Comparison of ENCODE assay signal across 21 cellular contexts in the genomic region with DNA sequence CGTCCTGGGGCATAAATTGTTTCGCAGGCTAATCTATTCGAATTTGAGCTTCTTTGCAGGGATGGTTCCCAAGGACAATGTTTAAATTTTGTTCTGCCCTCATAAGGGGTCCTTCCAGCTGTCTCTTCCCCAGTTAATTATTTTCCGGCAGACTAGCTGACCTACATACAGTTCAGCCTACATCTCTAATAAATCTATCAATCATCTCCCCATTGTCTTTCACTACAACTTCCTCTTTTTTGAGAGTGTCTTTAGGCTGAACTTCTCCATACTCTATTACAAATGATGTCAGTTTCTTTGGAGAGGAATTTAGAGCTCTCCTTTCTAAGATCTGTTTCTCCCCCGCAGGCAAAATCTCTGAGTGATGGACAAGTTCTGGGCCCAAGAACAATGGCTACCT.
A peak's percentile ranks its signal among the peaks of the same experiment; 100 is the strongest.
DNase-seq lines count a peak whose midpoint lies in the region; ATAC-seq, FAIRE-seq and TF ChIP-seq lines count a peak whose summit lies in the region.
"Had no signal": no experiment of that assay in that cellular context is flagged by ENCODE, and none has a peak within 500 bp of the region (broad histone marks: within the 10 kb centered on the region; RNA-seq: fewer than 3 reads in every experiment).

No MANE protein-coding gene starts in this region.

- peak; percentile 17 for DNase-seq in GM23338 (ENCODE audit: low spot score)
- DNase-seq in KBM-7, result peak; percentile 67
- peak; percentile 87 for DNase-seq in NOMO-1 treated with DMSO at 0.1 percent for 48 hours (lab: John Stamatoyannopoulos, UW; ENCODE audit: unreplicated experiment)
- DNase-seq in GM12878 (ENCODE audit: low read depth, low spot score), result no peak
- no peak for DNase-seq in activated CD4-positive, alpha-beta memory T cell treated with anti-CD3 and anti-CD28 coated beads for 36 hours
- no peak for DNase-seq in T-helper 2 cell
- no peak for DNase-seq in T-helper 9 cell
- DNase-seq: CD4-positive, alpha-beta memory T cell; DMS153; GOT3; NCI-H1105; NCI-H2081 treated with DMSO at 0.1 percent for 48 hours; NCI-H510A treated with DMSO at 0.1 percent for 48 hours; NCI-H82; Peyer's patch; T-helper 1 cell had no signal

- in situ Hi-C loops in KBM-7 (cut with MboI; ENCODE audit: low pct_unique_long_range_greater_than_20kb, low sequenced_read_pairs) (no loop called here), GM12878 (cut with MboI) (no loop called here)

- H2AFZ ChIP-seq in GM23338 (no peak overlapping the region), GM12878 (ENCODE audit: control insufficient read depth, low read depth, low read length) (no peak overlapping the region)

- H3K4me1 ChIP-seq in GM23338 (ENCODE audit: insufficient read depth), result peaks cover 6% of the 10 kb centered on the region; the same call in 1 of the 2 replicates
- H3K4me1 ChIP-seq in GM12878 (ENCODE audit: control insufficient read depth, insufficient read depth, low read length), result no peaks in the 10 kb centered on the region
- H3K4me1 ChIP-seq: BLaER1, Peyer's patch had no signal

- CTCF ChIA-PET in GM12878 (lab: Yijun Ruan, JAX), result interaction anchor here (1.0 kb wide), 1 partner anchor 23 kb away, joined by 3 read pairs; no protein-coding TSS in a partner anchor
- CTCF ChIA-PET in activated CD4-positive, alpha-beta memory T cell treated with anti-CD3 and anti-CD28 coated beads for 36 hours (lab: Charles Lee), result no interaction called here

- H3K79me2 ChIP-seq in GM23338 (replicated peaks; ENCODE audit: insufficient read depth) (no peaks in the 10 kb centered on the region), GM12878 (ENCODE audit: control insufficient read depth, insufficient read depth, low read length) (no peaks in the 10 kb centered on the region)

- RAD21 ChIA-PET in GM12878 (lab: Charles Lee; ENCODE audit: unreplicated experiment), result no interaction called here

- intact Hi-C loops in GM12878 (cut with micrococcal nuclease; ENCODE audit: unreplicated experiment), result no loop called here
- intact Hi-C loops in activated CD4-positive, alpha-beta memory T cell treated with anti-CD3 and anti-CD28 coated beads for 36 hours (cut with micrococcal nuclease), result no loop called here

- H3K27ac ChIP-seq in GM23338 (ENCODE audit: low read depth) (no peak overlapping the region), GM12878 (ENCODE audit: control insufficient read depth, insufficient read depth) (no peak overlapping the region)
- H3K27ac ChIP-seq: BLaER1, KMS-11, Peyer's patch, SK-N-MC had no signal

- POLR2A ChIA-PET in GM12878 (lab: Charles Lee), result no interaction called here
- POLR2A ChIA-PET in activated CD4-positive, alpha-beta memory T cell treated with anti-CD3 and anti-CD28 coated beads for 36 hours (lab: Charles Lee), result no interaction called here

- TF ChIP-seq CTCF in GM23338 (conservative IDR thresholded peaks at IDR 0.05; ENCODE audit: low read depth in 2 of 2), result no peak
- TF ChIP-seq CTCF in GM12878 (IDR thresholded peaks at IDR 0.05 in 2 of 3, conservative IDR thresholded peaks at IDR 0.05 in 1 of 3; ENCODE audit: control insufficient read depth in 2 of 3, extremely low read depth in 1 of 3, insufficient read depth in 1 of 3, low read depth in 3 of 3, low read length in 3 of 3), result no peak

- SMC1A ChIA-PET in GM12878 (lab: Charles Lee; ENCODE audit: uncharacterized antibody, unreplicated experiment), result no interaction called here

- FAIRE-seq in GM12878 (lab: Jason Lieb, UNC), result no peak
- FAIRE-seq: GM12891 had no signal

- H3K9me3 ChIP-seq in GM12878 (replicated peaks; ENCODE audit: control insufficient read depth, insufficient read depth, low read length), result no peaks in the 10 kb centered on the region
- H3K9me3 ChIP-seq: BLaER1, Peyer's patch had no signal

- H3K27me3 ChIP-seq in GM23338 (ENCODE audit: insufficient read depth) (no peaks in the 10 kb centered on the region), GM12878 (replicated peaks in 1 of 2; ENCODE audit: control insufficient read depth in 2 of 2, insufficient read depth in 2 of 2, low read length in 1 of 2) (no peaks in the 10 kb centered on the region)
- H3K27me3 ChIP-seq: BLaER1, Peyer's patch had no signal

- H3K4me3 ChIP-seq in GM23338, result no peak overlapping the region
- H3K4me3 ChIP-seq in GM12878, result no peak overlapping the region
- H3K4me3 ChIP-seq: BLaER1, Peyer's patch, SK-N-MC had no signal

- H3K36me3 ChIP-seq in GM23338 (ENCODE audit: insufficient read depth), result no peaks in the 10 kb centered on the region
- H3K36me3 ChIP-seq in GM12878 (ENCODE audit: control insufficient read depth in 2 of 2, insufficient read depth in 2 of 2, low read length in 1 of 2), result no peaks in the 10 kb centered on the region
- H3K36me3 ChIP-seq: BLaER1, Peyer's patch had no signal

- H3K9ac ChIP-seq in GM12878 (ENCODE audit: control insufficient read depth, insufficient read depth, low read length), result no peak overlapping the region
- H3K9ac ChIP-seq: BLaER1, KMS-11 had no signal

- H3K9me3 Mint-ChIP-seq in GM23338, result no peaks in the 10 kb centered on the region
- peaks cover 9% of the 10 kb centered on the region for H3K9me3 Mint-ChIP-seq in activated CD4-positive, alpha-beta memory T cell treated with anti-CD3 and anti-CD28 coated beads for 36 hours

- no peak for ATAC-seq in GM23338
- peak; percentile 42; the same call in 1 of the 3 replicates for ATAC-seq in GM12878
- ATAC-seq in GM19395 (IDR thresholded peaks at IDR 0.05; ENCODE audit: unreplicated experiment), result no peak

- no peaks in the 10 kb centered on the region for H4K20me1 ChIP-seq in GM23338 (replicated peaks; ENCODE audit: insufficient read depth)
- no peaks in the 10 kb centered on the region for H4K20me1 ChIP-seq in GM12878 (ENCODE audit: control insufficient read depth, insufficient read depth)
- H4K20me1 ChIP-seq: BLaER1 had no signal

- peaks cover 2% of the 10 kb centered on the region for H3K27me3 Mint-ChIP-seq in GM23338 (ENCODE audit: insufficient read depth, low read depth, poor library complexity)
- H3K27me3 Mint-ChIP-seq in activated CD4-positive, alpha-beta memory T cell treated with anti-CD3 and anti-CD28 coated beads for 36 hours, result no peaks in the 10 kb centered on the region
- H3K27me3 Mint-ChIP-seq: CD4-positive, alpha-beta memory T cell had no signal

- H3K9me2 ChIP-seq in GM23338 (ENCODE audit: insufficient read depth), result no peaks in the 10 kb centered on the region

- H3K27ac Mint-ChIP-seq in GM23338, result peak overlapping the region; percentile 4; the same call in 1 of the 2 replicates
- no peak overlapping the region for H3K27ac Mint-ChIP-seq in activated CD4-positive, alpha-beta memory T cell treated with anti-CD3 and anti-CD28 coated beads for 36 hours
- H3K27ac Mint-ChIP-seq: CD4-positive, alpha-beta memory T cell had no signal

- TF ChIP-seq POLR2A in GM12878 (IDR thresholded peaks at IDR 0.05; ENCODE audit: low read depth, low read length), result no peak

- no peaks in the 10 kb centered on the region for H3K36me3 Mint-ChIP-seq in GM23338 (ENCODE audit: low read depth)
- H3K36me3 Mint-ChIP-seq in activated CD4-positive, alpha-beta memory T cell treated with anti-CD3 and anti-CD28 coated beads for 36 hours, result no peaks in the 10 kb centered on the region
- H3K36me3 Mint-ChIP-seq: CD4-positive, alpha-beta memory T cell had no signal

- 48% methylated on average over 5 of the region's 5 CpGs for WGBS in GM12878 (ENCODE audit: insufficient coverage, insufficient replicate concordance, low lambda C conversion rate, missing lambda C conversion rate)

- no TSS peak for BruUV-seq in GM12878 (replicated peaks; lab: Mats Ljungman, UMichigan)

- peaks cover 20% of the 10 kb centered on the region for H3K4me1 Mint-ChIP-seq in GM23338
- H3K4me1 Mint-ChIP-seq in activated CD4-positive, alpha-beta memory T cell treated with anti-CD3 and anti-CD28 coated beads for 36 hours (ENCODE audit: low read depth), result no peaks in the 10 kb centered on the region
- H3K4me1 Mint-ChIP-seq: CD4-positive, alpha-beta memory T cell had no signal

- no peak overlapping the region for H3K4me2 ChIP-seq in GM23338
- no peak overlapping the region for H3K4me2 ChIP-seq in GM12878 (ENCODE audit: control insufficient read depth, insufficient read depth)
- H3K4me2 ChIP-seq: BLaER1, KMS-11 had no signal

- TF ChIP-seq RAD21 in GM12878 (IDR thresholded peaks at IDR 0.05; ENCODE audit: insufficient read depth, low read depth, low read length), result no peak

- no peak for TF ChIP-seq EP300 in GM12878 (IDR thresholded peaks at IDR 0.05; ENCODE audit: borderline replicate concordance in 1 of 2, control insufficient read depth in 1 of 2, low read depth in 2 of 2, low read length in 2 of 2)

- H3K4me3 Mint-ChIP-seq in GM23338, result no peak overlapping the region
- no peak overlapping the region for H3K4me3 Mint-ChIP-seq in activated CD4-positive, alpha-beta memory T cell treated with anti-CD3 and anti-CD28 coated beads for 36 hours
- H3K4me3 Mint-ChIP-seq: CD4-positive, alpha-beta memory T cell had no signal

- H3F3A ChIP-seq in GM23338 (replicated peaks; ENCODE audit: low read depth), result no peaks in the 10 kb centered on the region

TF ChIP-seq in GM12878, 131 proteins besides CTCF, POLR2A, EP300 and RAD21 (continues in another document):
- TF ChIP-seq TARDBP (IDR thresholded peaks at IDR 0.05; ENCODE audit: borderline replicate concordance) (no peak), KAT2A (conservative IDR thresholded peaks at IDR 0.05; ENCODE audit: control insufficient read depth, low read depth, low read length) (no peak), FOXM1 (IDR thresholded peaks at IDR 0.05; ENCODE audit: low read depth, low read length) (no peak), RUNX3 (IDR thresholded peaks at IDR 0.05; ENCODE audit: low read length) (no peak), IRF5 (IDR thresholded peaks at IDR 0.05; ENCODE audit: borderline replicate concordance) (no peak), PAX8 (IDR thresholded peaks at IDR 0.05) (no peak), DPF2 (IDR thresholded peaks at IDR 0.05) (no peak), NR2F1 (conservative IDR thresholded peaks at IDR 0.05) (no peak), GATAD2B (conservative IDR thresholded peaks at IDR 0.05; ENCODE audit: low read depth) (no peak)

Comparison
In these comparisons a context has a peak if more than half of its experiments do, and no peak if none do; other contexts are left out.
1. DNase-seq: peak in GM23338 (single experiment), KBM-7 (single experiment) and NOMO-1 treated with DMSO at 0.1 percent for 48 hours (single experiment); none in GM12878 (single experiment), activated CD4-positive, alpha-beta memory T cell treated with anti-CD3 and anti-CD28 coated beads for 36 hours (single experiment), T-helper 2 cell (0 of 5) and T-helper 9 cell (single experiment).